ENCODE assay signal across 7 cellular contexts in the genomic region with DNA sequence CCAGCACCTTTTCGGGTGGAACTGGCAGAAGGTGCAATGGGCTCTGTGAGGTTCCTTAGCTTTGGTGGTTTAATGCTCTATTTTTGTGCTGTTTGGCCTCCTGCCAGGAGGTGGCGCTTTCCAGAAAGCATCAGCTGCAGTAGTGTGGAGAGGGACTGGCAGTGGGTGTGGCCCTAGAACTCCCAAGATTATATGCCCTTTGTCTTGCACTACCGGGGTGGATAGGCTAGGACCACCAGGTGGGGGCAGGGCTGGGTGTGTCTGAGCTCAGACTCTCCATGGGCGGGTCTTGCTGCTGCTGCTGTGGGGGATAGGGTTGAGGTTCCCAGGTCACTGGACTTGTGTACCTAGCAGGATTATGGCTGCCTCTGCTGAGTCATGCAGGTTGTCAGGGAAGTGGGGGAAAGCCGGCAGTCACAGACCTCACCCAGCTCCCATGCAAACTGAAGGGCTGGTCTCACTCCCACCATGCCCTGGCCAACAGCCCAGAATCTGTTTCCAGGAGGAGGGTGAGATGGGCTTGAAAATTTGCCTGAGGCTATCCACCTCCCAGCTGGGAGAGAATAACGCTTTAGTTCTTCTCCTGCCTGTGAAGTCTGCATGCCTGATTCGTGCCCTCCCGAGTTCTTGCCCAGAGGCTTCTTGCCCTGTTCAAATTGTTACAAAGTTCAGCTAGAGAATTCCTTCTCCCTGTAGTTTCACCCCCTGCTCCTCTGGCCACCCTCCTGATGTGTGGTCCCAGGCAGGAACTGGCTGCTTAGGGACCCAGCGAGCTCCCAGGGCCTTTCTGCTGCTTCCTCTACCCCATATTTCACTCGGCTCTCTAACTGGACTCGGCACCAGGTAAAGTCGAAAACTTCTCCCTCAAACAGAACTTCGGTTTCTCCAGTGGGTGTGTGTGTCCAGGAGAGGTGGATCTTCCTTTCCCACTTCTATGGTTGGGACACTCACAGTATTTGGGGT.
DNase-seq lines count a peak whose midpoint lies in the region; ATAC-seq and TF ChIP-seq lines count a peak whose summit lies in the region.

No MANE protein-coding gene starts in this region.

- peak overlapping the region; percentile 29 for H3K4me2 ChIP-seq in hepatocyte

- H3K4me1 ChIP-seq in Panc1 (ENCODE audit: control insufficient read depth, insufficient read depth, low read length) (peaks cover 12% of the 10 kb centered on the region), hepatocyte (ENCODE audit: insufficient read depth) (peaks cover 4% of the 10 kb centered on the region)

- H3K4me3 ChIP-seq in Panc1 (ENCODE audit: low read depth in 2 of 2, low read length in 2 of 2), result peak overlapping the region in 1 of 2 experiments; percentile 32; a peak in 2 of 4 replicates
- no peak overlapping the region for H3K4me3 ChIP-seq in hepatocyte

- POLR2A ChIA-PET in Panc1 (lab: Charles Lee), result no interaction called here

- H3K9me3 ChIP-seq in Panc1 (ENCODE audit: control insufficient read depth, insufficient read depth, low read depth, low read length) (no peaks in the 10 kb centered on the region), hepatocyte (ENCODE audit: low read depth) (no peaks in the 10 kb centered on the region)

- H3K27ac ChIP-seq in Panc1 (ENCODE audit: low read length) (peak overlapping the region; percentile 71), hepatocyte (peak overlapping the region; percentile 72)

- H3K36me3 ChIP-seq in Panc1 (ENCODE audit: control insufficient read depth, insufficient read depth, low read length) (no peaks in the 10 kb centered on the region), hepatocyte (replicated peaks; ENCODE audit: insufficient read depth, low read depth) (no peaks in the 10 kb centered on the region)

- H4K20me1 ChIP-seq in hepatocyte (ENCODE audit: insufficient read depth, poor library complexity, severe bottlenecking), result no peaks in the 10 kb centered on the region

- H2AFZ ChIP-seq in hepatocyte, result peak overlapping the region; percentile 46

- peak; percentile 88 for ATAC-seq in Panc1

- intact Hi-C loops in Panc1 (cut with micrococcal nuclease; ENCODE audit: unreplicated experiment), result no loop called here

- CTCF ChIA-PET in Panc1 (lab: Charles Lee), result no interaction called here

- DNase-seq in GM20000 (ENCODE audit: low spot score), result no peak
- DNase-seq in Panc1 (ENCODE audit: low read depth, low spot score), result no peak
- peak; percentile 53 for DNase-seq in activated effector memory CD4-positive, alpha-beta T cell treated with Interleukin-2 at 50 U/mL for 16 hours
- DNase-seq in hepatocyte (ENCODE audit: low spot score), result peak; percentile 55
- DNase-seq in stimulated activated CD4-positive, alpha-beta T cell treated with anti-CD3 and anti-CD28 coated beads, Interleukin-4, amount 100 ng/mL, for 1 hour, result peak; percentile 59
- DNase-seq in NK-92 treated with Interleukin-12 subunit alpha and Interleukin-12 subunit beta, amount 100 ng/mL, for 24 hours (lab: John Stamatoyannopoulos, UW), result no peak
- no peak for DNase-seq in cerebellar nuclear complex (lab: John Stamatoyannopoulos, UW)

- H3K79me2 ChIP-seq in hepatocyte, result no peaks in the 10 kb centered on the region

- 66% methylated on average over 13 of the region's 13 CpGs for WGBS in hepatocyte (ENCODE audit: low lambda C conversion rate, missing lambda C conversion rate)

- BruUV-seq in Panc1 (replicated peaks; lab: Mats Ljungman, UMichigan), result no TSS peak

- H3K27me3 ChIP-seq in Panc1 (ENCODE audit: control insufficient read depth, insufficient read depth, low read length), result no peaks in the 10 kb centered on the region
- no peaks in the 10 kb centered on the region for H3K27me3 ChIP-seq in hepatocyte

- H3K9me2 ChIP-seq in hepatocyte (replicated peaks; ENCODE audit: insufficient read depth), result no peaks in the 10 kb centered on the region

- in situ Hi-C loops in Panc1 (cut with HindIII; ENCODE audit: low pct_unique_long_range_greater_than_20kb, low sequenced_read_pairs), result no loop called here

- TF ChIP-seq CTCF in GM20000 (IDR thresholded peaks at IDR 0.05; ENCODE audit: extremely low read depth, missing control alignments) (peak; percentile 22), Panc1 (IDR thresholded peaks at IDR 0.05) (peak; percentile 48), hepatocyte (IDR thresholded peaks at IDR 0.05; ENCODE audit: poor library complexity) (peak; percentile 43)

Comparison
In these comparisons a context has a peak if more than half of its experiments do, and no peak if none do; other contexts are left out.
1. DNase-seq: peak in activated effector memory CD4-positive, alpha-beta T cell treated with Interleukin-2 at 50 U/mL for 16 hours (single experiment), hepatocyte (single experiment) and stimulated activated CD4-positive, alpha-beta T cell treated with anti-CD3 and anti-CD28 coated beads, Interleukin-4, amount 100 ng/mL, for 1 hour (single experiment); none in GM20000 (single experiment), Panc1 (single experiment), NK-92 treated with Interleukin-12 subunit alpha and Interleukin-12 subunit beta, amount 100 ng/mL, for 24 hours (single experiment) and cerebellar nuclear complex (0 of 2).
2. Peak in every context shown above with its lines, with median percentiles within 50 percentile points of each other: CTCF ChIP-seq.